1 cellular context compared by ENCODE assay signal in genomic region chr17:78355045-78355641, GRCh38.
TF ChIP-seq lines count a peak whose summit lies in the region.

No MANE protein-coding gene starts in this region.

TF ChIP-seq in WTC11, 78 proteins besides CTCF, POLR2A, EP300 and RAD21 (continued from another document):
- TF ChIP-seq ZNF281 (CRISPR knock-in tag; IDR thresholded peaks at IDR 0.05) (no peak), ETV6 (CRISPR knock-in tag; IDR thresholded peaks at IDR 0.05) (no peak), FOXP4 (CRISPR knock-in tag; IDR thresholded peaks at IDR 0.05) (no peak), ZNF425 (CRISPR knock-in tag; conservative IDR thresholded peaks at IDR 0.05) (no peak), NFE2L1 (CRISPR knock-in tag; IDR thresholded peaks at IDR 0.05) (no peak), RELA (CRISPR knock-in tag; IDR thresholded peaks at IDR 0.05; ENCODE audit: borderline replicate concordance) (no peak), ZBTB21 (CRISPR knock-in tag; IDR thresholded peaks at IDR 0.05; ENCODE audit: borderline replicate concordance) (no peak), NR3C1 (CRISPR knock-in tag; conservative IDR thresholded peaks at IDR 0.05; ENCODE audit: low read depth) (no peak)
